ENCODE assay signal across 1 cellular context in genomic region chr2:55118643-55119065, GRCh38.
A peak's percentile ranks its signal among the peaks of the same experiment; 100 is the strongest.
TF ChIP-seq lines count a peak whose summit lies in the region.

No MANE protein-coding gene starts in this region.

TF ChIP-seq in K562, 482 proteins besides CTCF, POLR2A, EP300 and RAD21 (continued from another document and continues in another):
- TF ChIP-seq ZNF609 (CRISPR knock-in tag; IDR thresholded peaks at IDR 0.05; ENCODE audit: borderline replicate concordance) (no peak), NELFE (IDR thresholded peaks at IDR 0.05; ENCODE audit: insufficient read depth, insufficient read length) (no peak), ZNF224 (CRISPR knock-in tag; IDR thresholded peaks at IDR 0.05) (no peak), MAFF (IDR thresholded peaks at IDR 0.05; ENCODE audit: low read length) (no peak), RAD51 (IDR thresholded peaks at IDR 0.05; ENCODE audit: borderline replicate concordance, low read depth) (no peak), ZNF449 (CRISPR knock-in tag; IDR thresholded peaks at IDR 0.05) (peak; percentile 57; the same call in 1 of the 2 replicates), MAFK (IDR thresholded peaks at IDR 0.05; ENCODE audit: low read length) (no peak), NKRF (IDR thresholded peaks at IDR 0.05; ENCODE audit: borderline replicate concordance) (no peak), ZBTB5 (IDR thresholded peaks at IDR 0.05) (no peak), HSF4 (CRISPR knock-in tag; IDR thresholded peaks at IDR 0.05; ENCODE audit: borderline replicate concordance) (no peak), HDAC1 (IDR thresholded peaks at IDR 0.05) (0 out of 4 replicates have a peak, but pooled peaks of 1 of the 2 experiments have one; percentile 9), ZFPM2 (CRISPR knock-in tag; IDR thresholded peaks at IDR 0.05) (no peak), CBFA2T3 (IDR thresholded peaks at IDR 0.05) (peak; percentile 43; the same call in 1 of the 2 replicates), GTF2A2 (tag; IDR thresholded peaks at IDR 0.05) (no peak), TEAD4 (IDR thresholded peaks at IDR 0.05; ENCODE audit: low read length) (no peak), TEAD4 (CRISPR knock-in tag; IDR thresholded peaks at IDR 0.05; ENCODE audit: borderline replicate concordance) (no peak), TAL1 (IDR thresholded peaks at IDR 0.05) (peak; percentile 47; the same call in 1 of the 2 replicates), KDM1A (IDR thresholded peaks at IDR 0.05) (no peak; a peak in 1 of 4 replicates), CUX1 (CRISPR knock-in tag; IDR thresholded peaks at IDR 0.05) (no peak), DEAF1 (CRISPR knock-in tag; IDR thresholded peaks at IDR 0.05) (0 out of 2 replicates have a peak, but pooled peaks have one; percentile 4), JUND (IDR thresholded peaks at IDR 0.05; ENCODE audit: borderline replicate concordance, low read depth, low read length) (0 out of 2 replicates have a peak, but pooled peaks have one; percentile 31), JUND (tag; IDR thresholded peaks at IDR 0.05; ENCODE audit: borderline replicate concordance, low read depth, low read length) (no peak; the same call in 2 of the 3 replicates), ZBTB33 (CRISPR knock-in tag; IDR thresholded peaks at IDR 0.05) (0 out of 2 replicates have a peak, but pooled peaks have one; percentile 17), SMC3 (conservative IDR thresholded peaks at IDR 0.05; ENCODE audit: insufficient read depth, low read depth, low read length) (no peak), ETS1 (conservative IDR thresholded peaks at IDR 0.05; ENCODE audit: control insufficient read depth, low read depth, low read length) (no peak), MBD2 (IDR thresholded peaks at IDR 0.05; ENCODE audit: borderline replicate concordance, low read depth) (no peak), UBTF (IDR thresholded peaks at IDR 0.05; ENCODE audit: borderline replicate concordance in 1 of 2, low read depth in 2 of 2, low read length in 2 of 2) (0 out of 4 replicates have a peak, but pooled peaks of 1 of the 2 experiments have one; percentile 41), KAT8 (IDR thresholded peaks at IDR 0.05; ENCODE audit: low read depth) (no peak), ZNF589 (CRISPR knock-in tag; IDR thresholded peaks at IDR 0.05; ENCODE audit: low read depth) (0 out of 2 replicates have a peak, but pooled peaks have one; percentile 46), TOE1 (IDR thresholded peaks at IDR 0.05; ENCODE audit: borderline replicate concordance) (no peak), TOE1 (CRISPR knock-in tag; IDR thresholded peaks at IDR 0.05; ENCODE audit: borderline replicate concordance, low read depth) (no peak), NONO (IDR thresholded peaks at IDR 0.05; ENCODE audit: low read depth in 2 of 2, low read length in 1 of 2) (no peak)
